Comparison of ENCODE assay signal across 1 cellular context in genomic region chr17:78438694-78439325, GRCh38.
TF ChIP-seq lines count a peak whose summit lies in the region.

No MANE protein-coding gene starts in this region.

TF ChIP-seq in GM23338, 12 proteins besides CTCF, POLR2A, EP300 and RAD21 (continued from another document):
- TF ChIP-seq ZNF462 (CRISPR knock-in tag; IDR thresholded peaks at IDR 0.05) (no peak), ETS1 (IDR thresholded peaks at IDR 0.05) (no peak), REST (IDR thresholded peaks at IDR 0.05; ENCODE audit: unreplicated experiment) (no peak), POLR2AphosphoS5 (IDR thresholded peaks at IDR 0.05; ENCODE audit: low read depth) (no peak), NANOG (IDR thresholded peaks at IDR 0.05; ENCODE audit: borderline replicate concordance) (no peak), ZNF114 (CRISPR knock-in tag; IDR thresholded peaks at IDR 0.05) (no peak), CREB1 (CRISPR knock-in tag; IDR thresholded peaks at IDR 0.05; ENCODE audit: low read depth) (no peak)
